Comparison of ENCODE assay signal across 25 cellular contexts in the genomic region with DNA sequence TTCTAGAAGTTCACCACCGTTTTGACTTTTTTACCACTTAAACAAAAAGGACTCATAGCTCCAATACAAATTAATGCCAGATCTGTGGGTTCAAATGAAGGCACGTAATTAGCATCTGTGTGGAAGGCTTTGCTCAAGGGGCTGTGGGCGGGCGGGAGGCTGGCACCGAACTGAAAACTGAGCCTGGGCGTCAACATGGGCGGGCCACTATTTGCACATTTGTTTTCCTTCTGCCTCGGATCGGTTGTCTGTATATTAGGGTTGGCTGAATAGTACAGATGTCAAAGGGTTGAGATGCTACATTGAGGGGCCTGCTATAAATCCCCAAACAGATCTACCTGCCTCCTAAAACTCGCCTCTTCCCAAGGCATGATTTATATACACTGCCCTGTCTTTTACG. TPM values are rescaled to one million over a fixed set of nuclear protein-coding genes. Genes with fewer than 3 reads are reported as not detected.
A peak's percentile ranks its signal among the peaks of the same experiment; 100 is the strongest.
DNase-seq lines count a peak whose midpoint lies in the region.
"Had no signal": no experiment of that assay in that cellular context is flagged by ENCODE, and none has a peak within 500 bp of the region (broad histone marks: within the 10 kb centered on the region; RNA-seq: fewer than 3 reads in every experiment).

No MANE protein-coding gene starts in this region.

- no peaks in the 10 kb centered on the region for H3K27me3 ChIP-seq in GM23248 (replicated peaks; ENCODE audit: insufficient read depth)

- H3K79me2 ChIP-seq in GM23248 (ENCODE audit: insufficient read depth): no peaks in the 10 kb centered on the region

- H3K4me2 ChIP-seq in GM23248 (ENCODE audit: unreplicated experiment): no peak overlapping the region
- H3K4me2 ChIP-seq: A549 had no signal

- no peaks in the 10 kb centered on the region for H3K9me2 ChIP-seq in GM23248 (ENCODE audit: insufficient read depth)

- H3K27ac ChIP-seq in GM23248: no peak overlapping the region
- H3K27ac ChIP-seq: A549, C4-2B had no signal

- H2AFZ ChIP-seq in GM23248: peak overlapping the region; percentile 42

- H3K9ac ChIP-seq in GM23248: no peak overlapping the region

- 28 to 30% methylated on average over 11 of the region's 11 CpGs for WGBS in GM23248 (ENCODE audit: low coverage in 1 of 2, low lambda C conversion rate in 2 of 2, missing lambda C conversion rate in 2 of 2), 2 experiments

- DNase-seq in AG20443 (ENCODE audit: low spot score) (peak; percentile 16), GM23248 (peak; percentile 18), NCI-H748 treated with DMSO at 0.1 percent for 48 hours (lab: John Stamatoyannopoulos, UW) (peak; percentile 2), left kidney (ENCODE audit: low read depth, low spot score) (peak; percentile 57), Kasumi-1 (lab: John Stamatoyannopoulos, UW) (no peak), middle frontal gyrus (ENCODE audit: extremely low spot score, low spot score) (no peak), KG1 (lab: John Stamatoyannopoulos, UW) (no peak)
- DNase-seq: CD8-positive, alpha-beta memory T cell; DMS 273 treated with DMSO at 0.1 percent for 48 hours; DND-41; GOT3; KBM-7; MM.1S; NCI-H1048; NCI-H1417; NCI-H1694 treated with DMSO at 0.1 percent for 48 hours; NCI-H2081; NCI-H226; NCI-H510A; NCI-H774; SIG-M5; T-helper 17 cell had no signal

- H4K20me1 ChIP-seq in GM23248 (ENCODE audit: insufficient read depth): no peaks in the 10 kb centered on the region

- H3K4me1 ChIP-seq in GM23248 (ENCODE audit: insufficient read depth): peaks cover 5% of the 10 kb centered on the region; the same call in 1 of the 2 replicates
- H3K4me1 ChIP-seq: A549 had no signal

- in situ Hi-C loops in GM23248 (cut with MboI): loop anchor here (25.0 kb wide), 2 partner anchors 158 to 992 kb away; no protein-coding TSS in a partner anchor

- H3K36me3 ChIP-seq in GM23248 (ENCODE audit: low read depth): no peaks in the 10 kb centered on the region
- H3K36me3 ChIP-seq: HAP-1 had no signal

- H3K9me3 ChIP-seq in GM23248 (ENCODE audit: low read depth): no peaks in the 10 kb centered on the region
- H3K9me3 ChIP-seq: A549, HAP-1 had no signal

- no peaks in the 10 kb centered on the region for H3F3A ChIP-seq in GM23248 (ENCODE audit: insufficient read depth)

- H3K4me3 ChIP-seq in GM23248: no peak overlapping the region
- H3K4me3 ChIP-seq: A549, HAP-1 had no signal

RNA-seq across cellular contexts. Expression of a gene that starts 33.0 kb away (rescaled TPM):
- 93.2 and 103 TPM in 2 replicates for total RNA-seq in GM23248 (2014; rRNA removed; shearing (Covaris generic))
- 22.6 and 23.8 TPM in 2 replicates for polyA plus RNA-seq in GM23248 (2016; fragmentation: Nextera tagmentation; extraction: Ambion mirVana)

Comparison
In these comparisons a context has a peak if more than half of its experiments do, and no peak if none do; other contexts are left out.
1. DNase-seq: peak in AG20443 (single experiment), GM23248 (single experiment), NCI-H748 treated with DMSO at 0.1 percent for 48 hours (single experiment) and left kidney (single experiment); none in Kasumi-1 (0 of 2), middle frontal gyrus (single experiment) and KG1 (single experiment).